ENCODE assay signal across 8 cellular contexts in the genomic region with DNA sequence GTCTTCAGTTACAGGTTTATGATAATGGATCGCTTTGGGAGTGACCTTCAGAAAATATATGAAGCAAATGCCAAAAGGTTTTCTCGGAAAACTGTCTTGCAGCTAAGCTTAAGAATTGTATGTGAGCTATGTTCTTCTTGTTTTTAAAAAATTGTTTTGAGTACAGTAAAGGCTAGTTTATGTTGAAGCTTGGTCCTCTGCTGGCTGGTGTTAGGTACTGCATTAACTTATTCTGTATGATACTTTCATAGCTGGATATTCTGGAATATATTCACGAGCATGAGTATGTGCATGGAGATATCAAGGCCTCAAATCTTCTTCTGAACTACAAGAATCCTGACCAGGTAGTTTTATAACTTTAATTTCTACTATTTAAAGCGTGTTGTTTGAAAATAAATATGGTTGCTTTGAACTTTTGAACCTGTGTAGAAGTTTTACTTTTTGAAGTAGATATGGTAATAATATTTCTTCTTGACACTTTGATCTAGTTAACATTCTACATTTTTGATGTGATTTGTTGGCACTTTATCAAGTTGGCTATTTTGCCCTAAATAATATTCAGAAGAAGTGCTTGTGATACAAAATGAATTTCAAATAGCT. TPM values are rescaled to one million over a fixed set of nuclear protein-coding genes. Genes with fewer than 3 reads are reported as not detected.
DNase-seq lines count a peak whose midpoint lies in the region; ATAC-seq, FAIRE-seq and TF ChIP-seq lines count a peak whose summit lies in the region.

No MANE protein-coding gene starts in this region.

- TF ChIP-seq CTCF in NB4 (IDR thresholded peaks at IDR 0.05; ENCODE audit: low read depth, low read length) (peak; percentile 44), uterus (IDR thresholded peaks at IDR 0.05) (peak; percentile 13 to 30 (median 23))

- no peaks in the 10 kb centered on the region for H3K27me3 Mint-ChIP-seq in activated T-helper 1 cell treated with anti-CD3 and anti-CD28 coated beads, Interleukin-12 subunit alpha, Interleukin-12 subunit beta, Interleukin-2, Interleukin-4 antibody, amounts not matched to agents 30 ng/mL and 10 ng/mL and 1 ng/mL, durations not matched to agents 14 hours and 24 hours and 36 hours (ENCODE audit: insufficient read depth)

- H3K27ac ChIP-seq in uterus = no peak overlapping the region

- FAIRE-seq in islet of Langerhans (lab: Jason Lieb, UNC) = peak; percentile 90

- H3K4me1 ChIP-seq in uterus = no peaks in the 10 kb centered on the region

- H3K4me1 Mint-ChIP-seq in activated T-helper 1 cell treated with anti-CD3 and anti-CD28 coated beads, Interleukin-12 subunit alpha, Interleukin-12 subunit beta, Interleukin-2, Interleukin-4 antibody, amounts not matched to agents 30 ng/mL and 10 ng/mL and 1 ng/mL, durations not matched to agents 14 hours and 24 hours and 36 hours (ENCODE audit: low read depth) = peaks cover 17% of the 10 kb centered on the region

- peak; percentile 62 for ATAC-seq in GM21423 (IDR thresholded peaks at IDR 0.05; ENCODE audit: unreplicated experiment)
- ATAC-seq in HG03457 (IDR thresholded peaks at IDR 0.05; ENCODE audit: unreplicated experiment) = no peak

- TF ChIP-seq POLR2A in NB4 (IDR thresholded peaks at IDR 0.05; ENCODE audit: extremely low read depth, insufficient read length) (no peak), uterus (IDR thresholded peaks at IDR 0.05) (no peak)

- DNase-seq in NCI-H2107 treated with DMSO at 0.1 percent for 48 hours (lab: John Stamatoyannopoulos, UW; ENCODE audit: unreplicated experiment) = peak; percentile 27
- no peak for DNase-seq in NCI-H2107 (lab: John Stamatoyannopoulos, UW)
- peak; percentile 48 for DNase-seq in NB4 (ENCODE audit: low read depth)
- DNase-seq in activated T-helper 1 cell treated with anti-CD3 and anti-CD28 coated beads, Interleukin-12 subunit alpha, Interleukin-12 subunit beta, Interleukin-2, Interleukin-4 antibody, amounts not matched to agents 30 ng/mL and 10 ng/mL and 1 ng/mL, durations not matched to agents 14 hours and 24 hours and 36 hours (ENCODE audit: low spot score) = no peak
- DNase-seq in uterus = no peak

- H3K36me3 Mint-ChIP-seq in activated T-helper 1 cell treated with anti-CD3 and anti-CD28 coated beads, Interleukin-12 subunit alpha, Interleukin-12 subunit beta, Interleukin-2, Interleukin-4 antibody, amounts not matched to agents 30 ng/mL and 10 ng/mL and 1 ng/mL, durations not matched to agents 14 hours and 24 hours and 36 hours (ENCODE audit: low read depth) = peaks cover 18% of the 10 kb centered on the region

- no peaks in the 10 kb centered on the region for H3K9me3 ChIP-seq in uterus

- H3K27ac Mint-ChIP-seq in activated T-helper 1 cell treated with anti-CD3 and anti-CD28 coated beads, Interleukin-12 subunit alpha, Interleukin-12 subunit beta, Interleukin-2, Interleukin-4 antibody, amounts not matched to agents 30 ng/mL and 10 ng/mL and 1 ng/mL, durations not matched to agents 14 hours and 24 hours and 36 hours = peak overlapping the region; percentile 6

- no peaks in the 10 kb centered on the region for H3K27me3 ChIP-seq in uterus

- no peaks in the 10 kb centered on the region for H3K9me3 Mint-ChIP-seq in activated T-helper 1 cell treated with anti-CD3 and anti-CD28 coated beads, Interleukin-12 subunit alpha, Interleukin-12 subunit beta, Interleukin-2, Interleukin-4 antibody, amounts not matched to agents 30 ng/mL and 10 ng/mL and 1 ng/mL, durations not matched to agents 14 hours and 24 hours and 36 hours

- intact Hi-C loops in activated T-helper 1 cell treated with anti-CD3 and anti-CD28 coated beads, Interleukin-12 subunit alpha, Interleukin-12 subunit beta, Interleukin-2, Interleukin-4 antibody, amounts not matched to agents 30 ng/mL and 10 ng/mL and 1 ng/mL, durations not matched to agents 14 hours and 24 hours and 36 hours (cut with micrococcal nuclease) = loop anchor here (1.0 kb wide), 1 partner anchor 56 kb away; a partner anchor contains a TSS
- intact Hi-C loops in uterus (cut with DNase I; ENCODE audit: low total_unique reads) = no loop called here

- H3K36me3 ChIP-seq in uterus = no peaks in the 10 kb centered on the region

- no peak overlapping the region for H3K4me3 Mint-ChIP-seq in activated T-helper 1 cell treated with anti-CD3 and anti-CD28 coated beads, Interleukin-12 subunit alpha, Interleukin-12 subunit beta, Interleukin-2, Interleukin-4 antibody, amounts not matched to agents 30 ng/mL and 10 ng/mL and 1 ng/mL, durations not matched to agents 14 hours and 24 hours and 36 hours

- no peak overlapping the region for H3K4me3 ChIP-seq in NB4 (ENCODE audit: low read depth, low read length)
- no peak overlapping the region for H3K4me3 ChIP-seq in uterus

RNA-seq across cellular contexts. Expression of a gene that starts 55.7 kb away (rescaled TPM):
- total RNA-seq in activated T-helper 1 cell treated with anti-CD3 and anti-CD28 coated beads, Interleukin-12 subunit alpha, Interleukin-12 subunit beta, Interleukin-2, Interleukin-4 antibody, amounts not matched to agents 30 ng/mL and 10 ng/mL and 1 ng/mL, durations not matched to agents 14 hours and 24 hours and 36 hours = 72.1 and 79.4 TPM in 2 replicates
- 10 to 100 TPM; 21.0 to 54.5 (median 37.1) TPM for total RNA-seq in uterus

Comparison
In these comparisons a context has a peak if more than half of its experiments do, and no peak if none do; other contexts are left out.
1. DNase-seq: peak in NCI-H2107 treated with DMSO at 0.1 percent for 48 hours (single experiment) and NB4 (single experiment); none in NCI-H2107 (single experiment), activated T-helper 1 cell treated with anti-CD3 and anti-CD28 coated beads, Interleukin-12 subunit alpha, Interleukin-12 subunit beta, Interleukin-2, Interleukin-4 antibody, amounts not matched to agents 30 ng/mL and 10 ng/mL and 1 ng/mL, durations not matched to agents 14 hours and 24 hours and 36 hours (single experiment) and uterus (0 of 2).